ENCODE assay signal across 13 cellular contexts in genomic region chr3:43418601-43419272, GRCh38.
DNase-seq lines count a peak whose midpoint lies in the region; ATAC-seq and TF ChIP-seq lines count a peak whose summit lies in the region.
"Had no signal": no experiment of that assay in that cellular context is flagged by ENCODE, and none has a peak within 500 bp of the region (broad histone marks: within the 10 kb centered on the region; RNA-seq: fewer than 3 reads in every experiment).

No MANE protein-coding gene starts in this region.

- H3K79me2 ChIP-seq in fibroblast of lung (ENCODE audit: control insufficient read depth, insufficient read depth, low read length): no peaks in the 10 kb centered on the region

- no peaks in the 10 kb centered on the region for H3K27me3 ChIP-seq in fibroblast of lung (ENCODE audit: control insufficient read depth, insufficient read depth, low read length)
- no peaks in the 10 kb centered on the region for H3K27me3 ChIP-seq in liver (ENCODE audit: control insufficient read depth in 4 of 4, insufficient read depth in 4 of 4, low read length in 3 of 4)
- no peaks in the 10 kb centered on the region for H3K27me3 ChIP-seq in subcutaneous abdominal adipose tissue (ENCODE audit: control insufficient read depth in 5 of 5, insufficient read depth in 4 of 5, low read length in 5 of 5)

- TF ChIP-seq RAD21 in liver (IDR thresholded peaks at IDR 0.05): peak in 1 of 2 donors; percentile 13

- 71% methylated on average over 8 of the region's 8 CpGs for WGBS in liver

- H3K4me1 ChIP-seq in fibroblast of lung (ENCODE audit: control insufficient read depth, extremely low read depth, insufficient read depth, low read length) (peaks cover 2% of the 10 kb centered on the region), liver (ENCODE audit: control insufficient read depth in 4 of 4, insufficient read depth in 4 of 4, low read length in 3 of 4) (no peaks in the 10 kb centered on the region), subcutaneous abdominal adipose tissue (ENCODE audit: control insufficient read depth in 5 of 5, insufficient read depth in 5 of 5, low read length in 5 of 5) (peaks cover 0 to 17% (median 0%) of the 10 kb centered on the region in 5 donors)

- ATAC-seq in HG02885 (IDR thresholded peaks at IDR 0.05; ENCODE audit: poor library complexity, unreplicated experiment) (no peak), HG03095 (IDR thresholded peaks at IDR 0.05; ENCODE audit: unreplicated experiment) (no peak), HG03139 (IDR thresholded peaks at IDR 0.05; ENCODE audit: unreplicated experiment) (no peak)
- ATAC-seq: activated naive CD4-positive, alpha-beta T cell treated with anti-CD3 and anti-CD28 coated beads, Interleukin-2, amount 50 U/mL, for 72 hours; CD8-positive, alpha-beta T cell had no signal

- H3K9ac ChIP-seq in fibroblast of lung (ENCODE audit: insufficient read depth, low read length) (no peak overlapping the region), liver (ENCODE audit: low read depth in 1 of 2, low read length in 2 of 2) (no peak overlapping the region), subcutaneous abdominal adipose tissue (ENCODE audit: low read length in 5 of 5) (no peak overlapping the region)

- DNase-seq in SHP77 (lab: John Stamatoyannopoulos, UW): peak; percentile 33 to 63
- DNase-seq in fibroblast of lung (ENCODE audit: low read depth in 2 of 2): peak; percentile 72 to 92
- no peak for DNase-seq in A172 (ENCODE audit: low spot score)
- DNase-seq: CD8-positive, alpha-beta T cell; Karpas-422; NCI-H1930; WERI-Rb-1 had no signal

- no peak overlapping the region for H2AFZ ChIP-seq in fibroblast of lung (ENCODE audit: low read length)

- H3K36me3 ChIP-seq in fibroblast of lung (ENCODE audit: control insufficient read depth, insufficient read depth, low read length) (no peaks in the 10 kb centered on the region), liver (ENCODE audit: control insufficient read depth in 4 of 4, insufficient read depth in 3 of 4, low read depth in 1 of 4, low read length in 3 of 4) (no peaks in the 10 kb centered on the region), subcutaneous abdominal adipose tissue (ENCODE audit: control insufficient read depth in 5 of 5, insufficient read depth in 5 of 5, low read length in 5 of 5) (no peaks in the 10 kb centered on the region)
- H3K36me3 ChIP-seq: WERI-Rb-1 had no signal

- no peaks in the 10 kb centered on the region for H4K20me1 ChIP-seq in fibroblast of lung (ENCODE audit: control insufficient read depth, extremely low read depth, insufficient read depth, low read length)

- no peak overlapping the region for H3K4me3 ChIP-seq in fibroblast of lung (replicated peaks in 1 of 4; ENCODE audit: control extremely low read depth in 1 of 4, insufficient read depth in 1 of 4, low read depth in 3 of 4, low read length in 4 of 4)
- no peak overlapping the region for H3K4me3 ChIP-seq in liver (ENCODE audit: low read depth in 1 of 3, low read length in 3 of 3)
- H3K4me3 ChIP-seq in subcutaneous abdominal adipose tissue (ENCODE audit: low read depth in 1 of 5, low read length in 5 of 5): no peak overlapping the region

- H3K9me3 ChIP-seq in fibroblast of lung (ENCODE audit: control insufficient read depth, insufficient read depth, low read depth, low read length) (no peaks in the 10 kb centered on the region), liver (ENCODE audit: control insufficient read depth in 4 of 4, low read length in 3 of 4) (no peaks in the 10 kb centered on the region), subcutaneous abdominal adipose tissue (ENCODE audit: control insufficient read depth in 5 of 5, low read length in 5 of 5) (no peaks in the 10 kb centered on the region)

- H3K27ac ChIP-seq in fibroblast of lung (ENCODE audit: insufficient read depth, low read length) (peak overlapping the region; percentile 11), liver (ENCODE audit: low read depth in 1 of 2, low read length in 2 of 2) (peak overlapping the region in 1 of 2 donors; percentile 55), subcutaneous abdominal adipose tissue (ENCODE audit: low read depth, low read length) (peak overlapping the region; percentile 26)
- H3K27ac ChIP-seq: WERI-Rb-1 had no signal

- no peak overlapping the region for H3K4me2 ChIP-seq in fibroblast of lung (ENCODE audit: extremely low read depth, insufficient read depth, low read length)

- TF ChIP-seq CTCF in fibroblast of lung (conservative IDR thresholded peaks at IDR 0.05 in 1 of 2, IDR thresholded peaks at IDR 0.05 in 1 of 2; ENCODE audit: low read depth in 1 of 2, low read length in 2 of 2) (no peak), liver (IDR thresholded peaks at IDR 0.05; ENCODE audit: low read depth, low read length, missing input control) (no peak)

TF ChIP-seq in liver, 16 proteins besides CTCF, POLR2A, EP300 and RAD21:
- TF ChIP-seq RXRA (IDR thresholded peaks at IDR 0.05): no peak
- peak; percentile 7 for TF ChIP-seq SP1 (IDR thresholded peaks at IDR 0.05)
